ENCODE assay signal across 1 cellular context in the genomic region with DNA sequence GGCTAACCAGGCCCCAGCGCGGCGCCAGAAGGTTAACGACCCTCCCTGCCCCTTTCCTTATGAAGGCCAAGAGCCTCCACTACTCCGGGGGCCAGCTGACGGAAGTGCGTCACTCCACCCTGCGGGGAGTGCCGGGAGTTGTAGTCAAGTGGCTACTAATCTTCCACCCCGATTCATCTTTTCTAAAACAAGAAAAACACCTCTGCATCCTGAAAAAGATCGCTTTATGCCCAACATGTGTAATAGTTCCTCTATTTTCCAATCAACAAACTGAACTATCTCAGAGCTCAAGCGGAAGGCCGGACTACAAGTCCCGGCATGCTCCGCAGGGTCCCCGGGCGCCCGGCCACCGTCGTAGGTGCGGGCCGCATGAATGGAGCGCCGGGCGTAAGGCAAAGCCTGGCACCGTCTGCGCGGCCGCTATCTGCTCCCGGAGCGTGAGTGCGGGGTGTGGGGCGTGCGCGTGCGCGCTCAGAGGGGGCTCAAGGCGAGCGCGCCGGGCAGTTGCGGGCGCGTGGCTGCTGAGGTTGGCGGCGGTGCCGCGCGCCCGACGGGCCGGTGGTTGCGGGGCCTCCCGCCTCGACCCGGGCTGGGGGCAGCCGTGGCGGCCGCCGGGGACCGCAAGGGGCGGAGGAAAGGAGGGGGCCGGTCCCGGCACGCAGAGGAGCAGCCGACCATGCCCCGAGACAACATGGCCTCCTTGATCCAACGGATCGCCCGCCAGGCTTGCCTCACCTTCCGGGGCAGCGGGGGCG.
TF ChIP-seq lines count a peak whose summit lies in the region.

A gene (plus strand): TSS at position 337 of the 755 bp plus-strand sequence. CDS start 340 bp downstream, at position 677.

TF ChIP-seq in HepG2, 621 proteins besides CTCF, POLR2A, EP300 and RAD21 (continued from another document and continues in another):
- TF ChIP-seq, protein P1, sequence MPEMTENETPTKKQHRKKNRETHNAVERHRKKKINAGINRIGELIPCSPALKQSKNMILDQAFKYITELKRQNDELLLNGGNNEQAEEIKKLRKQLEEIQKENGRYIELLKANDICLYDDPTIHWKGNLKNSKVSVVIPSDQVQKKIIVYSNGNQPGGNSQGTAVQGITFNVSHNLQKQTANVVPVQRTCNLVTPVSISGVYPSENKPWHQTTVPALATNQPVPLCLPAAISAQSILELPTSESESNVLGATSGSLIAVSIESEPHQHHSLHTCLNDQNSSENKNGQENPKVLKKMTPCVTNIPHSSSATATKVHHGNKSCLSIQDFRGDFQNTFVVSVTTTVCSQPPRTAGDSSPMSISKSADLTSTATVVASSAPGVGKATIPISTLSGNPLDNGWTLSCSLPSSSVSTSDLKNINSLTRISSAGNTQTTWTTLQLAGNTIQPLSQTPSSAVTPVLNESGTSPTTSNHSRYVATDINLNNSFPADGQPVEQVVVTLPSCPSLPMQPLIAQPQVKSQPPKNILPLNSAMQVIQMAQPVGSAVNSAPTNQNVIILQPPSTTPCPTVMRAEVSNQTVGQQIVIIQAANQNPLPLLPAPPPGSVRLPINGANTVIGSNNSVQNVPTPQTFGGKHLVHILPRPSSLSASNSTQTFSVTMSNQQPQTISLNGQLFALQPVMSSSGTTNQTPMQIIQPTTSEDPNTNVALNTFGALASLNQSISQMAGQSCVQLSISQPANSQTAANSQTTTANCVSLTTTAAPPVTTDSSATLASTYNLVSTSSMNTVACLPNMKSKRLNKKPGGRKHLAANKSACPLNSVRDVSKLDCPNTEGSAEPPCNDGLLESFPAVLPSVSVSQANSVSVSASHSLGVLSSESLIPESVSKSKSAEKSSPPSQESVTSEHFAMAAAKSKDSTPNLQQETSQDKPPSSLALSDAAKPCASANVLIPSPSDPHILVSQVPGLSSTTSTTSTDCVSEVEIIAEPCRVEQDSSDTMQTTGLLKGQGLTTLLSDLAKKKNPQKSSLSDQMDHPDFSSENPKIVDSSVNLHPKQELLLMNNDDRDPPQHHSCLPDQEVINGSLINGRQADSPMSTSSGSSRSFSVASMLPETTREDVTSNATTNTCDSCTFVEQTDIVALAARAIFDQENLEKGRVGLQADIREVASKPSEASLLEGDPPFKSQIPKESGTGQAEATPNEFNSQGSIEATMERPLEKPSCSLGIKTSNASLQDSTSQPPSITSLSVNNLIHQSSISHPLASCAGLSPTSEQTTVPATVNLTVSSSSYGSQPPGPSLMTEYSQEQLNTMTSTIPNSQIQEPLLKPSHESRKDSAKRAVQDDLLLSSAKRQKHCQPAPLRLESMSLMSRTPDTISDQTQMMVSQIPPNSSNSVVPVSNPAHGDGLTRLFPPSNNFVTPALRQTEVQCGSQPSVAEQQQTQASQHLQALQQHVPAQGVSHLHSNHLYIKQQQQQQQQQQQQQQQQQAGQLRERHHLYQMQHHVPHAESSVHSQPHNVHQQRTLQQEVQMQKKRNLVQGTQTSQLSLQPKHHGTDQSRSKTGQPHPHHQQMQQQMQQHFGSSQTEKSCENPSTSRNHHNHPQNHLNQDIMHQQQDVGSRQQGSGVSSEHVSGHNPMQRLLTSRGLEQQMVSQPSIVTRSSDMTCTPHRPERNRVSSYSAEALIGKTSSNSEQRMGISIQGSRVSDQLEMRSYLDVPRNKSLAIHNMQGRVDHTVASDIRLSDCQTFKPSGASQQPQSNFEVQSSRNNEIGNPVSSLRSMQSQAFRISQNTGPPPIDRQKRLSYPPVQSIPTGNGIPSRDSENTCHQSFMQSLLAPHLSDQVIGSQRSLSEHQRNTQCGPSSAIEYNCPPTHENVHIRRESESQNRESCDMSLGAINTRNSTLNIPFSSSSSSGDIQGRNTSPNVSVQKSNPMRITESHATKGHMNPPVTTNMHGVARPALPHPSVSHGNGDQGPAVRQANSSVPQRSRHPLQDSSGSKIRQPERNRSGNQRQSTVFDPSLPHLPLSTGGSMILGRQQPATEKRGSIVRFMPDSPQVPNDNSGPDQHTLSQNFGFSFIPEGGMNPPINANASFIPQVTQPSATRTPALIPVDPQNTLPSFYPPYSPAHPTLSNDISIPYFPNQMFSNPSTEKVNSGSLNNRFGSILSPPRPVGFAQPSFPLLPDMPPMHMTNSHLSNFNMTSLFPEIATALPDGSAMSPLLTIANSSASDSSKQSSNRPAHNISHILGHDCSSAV (CRISPR knock-in tag; IDR thresholded peaks at IDR 0.05; ENCODE audit: borderline replicate concordance), result 0 out of 2 replicates have a peak, but pooled peaks have one; percentile 40
- TF ChIP-seq, protein P2, sequence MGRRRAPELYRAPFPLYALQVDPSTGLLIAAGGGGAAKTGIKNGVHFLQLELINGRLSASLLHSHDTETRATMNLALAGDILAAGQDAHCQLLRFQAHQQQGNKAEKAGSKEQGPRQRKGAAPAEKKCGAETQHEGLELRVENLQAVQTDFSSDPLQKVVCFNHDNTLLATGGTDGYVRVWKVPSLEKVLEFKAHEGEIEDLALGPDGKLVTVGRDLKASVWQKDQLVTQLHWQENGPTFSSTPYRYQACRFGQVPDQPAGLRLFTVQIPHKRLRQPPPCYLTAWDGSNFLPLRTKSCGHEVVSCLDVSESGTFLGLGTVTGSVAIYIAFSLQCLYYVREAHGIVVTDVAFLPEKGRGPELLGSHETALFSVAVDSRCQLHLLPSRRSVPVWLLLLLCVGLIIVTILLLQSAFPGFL (CRISPR knock-in tag; IDR thresholded peaks at IDR 0.05), result no peak
- no peak for TF ChIP-seq SMYD3 (CRISPR knock-in tag; IDR thresholded peaks at IDR 0.05)
- no peak for TF ChIP-seq MEIS1 (CRISPR knock-in tag; IDR thresholded peaks at IDR 0.05; ENCODE audit: borderline replicate concordance)
- TF ChIP-seq, protein P3, sequence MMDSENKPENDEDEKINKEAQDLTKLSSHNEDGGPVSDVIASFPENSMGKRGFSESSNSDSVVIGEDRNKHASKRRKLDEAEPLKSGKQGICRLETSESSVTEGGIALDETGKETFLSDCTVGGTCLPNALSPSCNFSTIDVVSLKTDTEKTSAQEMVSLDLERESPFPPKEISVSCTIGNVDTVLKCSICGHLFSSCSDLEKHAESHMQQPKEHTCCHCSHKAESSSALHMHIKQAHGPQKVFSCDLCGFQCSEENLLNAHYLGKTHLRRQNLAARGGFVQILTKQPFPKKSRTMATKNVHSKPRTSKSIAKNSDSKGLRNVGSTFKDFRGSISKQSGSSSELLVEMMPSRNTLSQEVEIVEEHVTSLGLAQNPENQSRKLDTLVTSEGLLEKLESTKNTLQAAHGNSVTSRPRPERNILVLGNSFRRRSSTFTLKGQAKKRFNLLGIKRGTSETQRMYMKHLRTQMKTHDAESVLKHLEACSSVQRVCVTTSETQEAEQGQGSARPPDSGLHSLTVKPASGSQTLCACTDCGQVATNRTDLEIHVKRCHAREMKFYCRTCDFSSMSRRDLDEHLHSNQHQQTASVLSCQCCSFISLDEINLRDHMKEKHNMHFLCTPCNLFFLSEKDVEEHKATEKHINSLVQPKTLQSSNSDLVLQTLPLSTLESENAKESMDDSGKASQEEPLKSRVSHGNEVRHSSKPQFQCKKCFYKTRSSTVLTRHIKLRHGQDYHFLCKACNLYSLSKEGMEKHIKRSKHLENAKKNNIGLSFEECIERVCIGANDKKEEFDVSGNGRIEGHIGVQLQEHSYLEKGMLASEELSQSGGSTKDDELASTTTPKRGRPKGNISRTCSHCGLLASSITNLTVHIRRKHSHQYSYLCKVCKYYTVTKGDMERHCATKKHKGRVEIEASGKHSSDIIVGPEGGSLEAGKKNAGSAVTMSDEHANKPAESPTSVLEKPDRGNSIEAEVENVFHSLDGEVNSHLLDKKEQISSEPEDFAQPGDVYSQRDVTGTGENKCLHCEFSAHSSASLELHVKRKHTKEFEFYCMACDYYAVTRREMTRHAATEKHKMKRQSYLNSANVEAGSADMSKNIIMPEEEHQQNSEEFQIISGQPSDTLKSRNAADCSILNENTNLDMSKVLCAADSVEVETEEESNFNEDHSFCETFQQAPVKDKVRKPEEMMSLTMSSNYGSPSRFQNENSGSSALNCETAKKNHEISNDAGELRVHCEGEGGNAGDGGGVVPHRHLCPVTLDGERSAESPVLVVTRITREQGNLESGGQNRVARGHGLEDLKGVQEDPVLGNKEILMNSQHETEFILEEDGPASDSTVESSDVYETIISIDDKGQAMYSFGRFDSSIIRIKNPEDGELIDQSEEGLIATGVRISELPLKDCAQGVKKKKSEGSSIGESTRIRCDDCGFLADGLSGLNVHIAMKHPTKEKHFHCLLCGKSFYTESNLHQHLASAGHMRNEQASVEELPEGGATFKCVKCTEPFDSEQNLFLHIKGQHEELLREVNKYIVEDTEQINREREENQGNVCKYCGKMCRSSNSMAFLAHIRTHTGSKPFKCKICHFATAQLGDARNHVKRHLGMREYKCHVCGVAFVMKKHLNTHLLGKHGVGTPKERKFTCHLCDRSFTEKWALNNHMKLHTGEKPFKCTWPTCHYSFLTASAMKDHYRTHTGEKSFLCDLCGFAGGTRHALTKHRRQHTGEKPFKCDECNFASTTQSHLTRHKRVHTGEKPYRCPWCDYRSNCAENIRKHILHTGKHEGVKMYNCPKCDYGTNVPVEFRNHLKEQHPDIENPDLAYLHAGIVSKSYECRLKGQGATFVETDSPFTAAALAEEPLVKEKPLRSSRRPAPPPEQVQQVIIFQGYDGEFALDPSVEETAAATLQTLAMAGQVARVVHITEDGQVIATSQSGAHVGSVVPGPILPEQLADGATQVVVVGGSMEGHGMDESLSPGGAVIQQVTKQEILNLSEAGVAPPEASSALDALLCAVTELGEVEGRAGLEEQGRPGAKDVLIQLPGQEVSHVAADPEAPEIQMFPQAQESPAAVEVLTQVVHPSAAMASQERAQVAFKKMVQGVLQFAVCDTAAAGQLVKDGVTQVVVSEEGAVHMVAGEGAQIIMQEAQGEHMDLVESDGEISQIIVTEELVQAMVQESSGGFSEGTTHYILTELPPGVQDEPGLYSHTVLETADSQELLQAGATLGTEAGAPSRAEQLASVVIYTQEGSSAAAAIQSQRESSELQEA (CRISPR knock-in tag; IDR thresholded peaks at IDR 0.05; ENCODE audit: not compliant biosample characterization), result peak; percentile 14
- TF ChIP-seq CCDC6 (CRISPR knock-in tag; IDR thresholded peaks at IDR 0.05), result peak; percentile 25; the same call in 1 of the 2 replicates
- no peak for TF ChIP-seq ZNF616 (CRISPR knock-in tag; IDR thresholded peaks at IDR 0.05; ENCODE audit: low read depth)
- TF ChIP-seq, protein P4, sequence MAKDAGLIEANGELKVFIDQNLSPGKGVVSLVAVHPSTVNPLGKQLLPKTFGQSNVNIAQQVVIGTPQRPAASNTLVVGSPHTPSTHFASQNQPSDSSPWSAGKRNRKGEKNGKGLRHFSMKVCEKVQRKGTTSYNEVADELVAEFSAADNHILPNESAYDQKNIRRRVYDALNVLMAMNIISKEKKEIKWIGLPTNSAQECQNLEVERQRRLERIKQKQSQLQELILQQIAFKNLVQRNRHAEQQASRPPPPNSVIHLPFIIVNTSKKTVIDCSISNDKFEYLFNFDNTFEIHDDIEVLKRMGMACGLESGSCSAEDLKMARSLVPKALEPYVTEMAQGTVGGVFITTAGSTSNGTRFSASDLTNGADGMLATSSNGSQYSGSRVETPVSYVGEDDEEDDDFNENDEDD (CRISPR knock-in tag; IDR thresholded peaks at IDR 0.05; ENCODE audit: borderline replicate concordance), result peak; percentile 53; the same call in 1 of the 2 replicates
- TF ChIP-seq FOXK1 (CRISPR knock-in tag; IDR thresholded peaks at IDR 0.05; ENCODE audit: borderline replicate concordance, low read depth), result peak; percentile 49; the same call in 1 of the 2 replicates
- TF ChIP-seq, protein P5, sequence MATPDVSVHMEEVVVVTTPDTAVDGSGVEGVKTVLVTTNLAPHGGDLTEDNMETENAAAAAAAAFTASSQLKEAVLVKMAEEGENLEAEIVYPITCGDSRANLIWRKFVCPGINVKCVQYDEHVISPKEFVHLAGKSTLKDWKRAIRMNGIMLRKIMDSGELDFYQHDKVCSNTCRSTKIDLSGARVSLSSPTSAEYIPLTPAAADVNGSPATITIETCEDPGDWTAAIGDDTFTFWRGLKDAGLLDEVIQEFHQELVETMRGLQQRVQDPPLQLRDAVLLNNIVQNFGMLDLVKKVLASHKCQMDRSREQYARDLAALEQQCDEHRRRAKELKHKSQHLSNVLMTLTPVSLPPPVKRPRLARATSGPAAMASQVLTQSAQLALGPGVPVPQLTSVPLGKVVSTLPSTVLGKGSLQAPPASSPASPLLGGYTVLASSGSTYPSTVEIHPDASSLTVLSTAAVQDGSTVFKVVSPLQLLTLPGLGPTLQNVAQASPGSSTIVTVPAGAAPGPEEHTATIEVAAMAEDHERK (CRISPR knock-in tag; IDR thresholded peaks at IDR 0.05; ENCODE audit: low read depth), result peak; percentile 72; the same call in 1 of the 2 replicates
- no peak for TF ChIP-seq JDP2 (CRISPR knock-in tag; IDR thresholded peaks at IDR 0.05; ENCODE audit: borderline replicate concordance)
- TF ChIP-seq, protein P6, sequence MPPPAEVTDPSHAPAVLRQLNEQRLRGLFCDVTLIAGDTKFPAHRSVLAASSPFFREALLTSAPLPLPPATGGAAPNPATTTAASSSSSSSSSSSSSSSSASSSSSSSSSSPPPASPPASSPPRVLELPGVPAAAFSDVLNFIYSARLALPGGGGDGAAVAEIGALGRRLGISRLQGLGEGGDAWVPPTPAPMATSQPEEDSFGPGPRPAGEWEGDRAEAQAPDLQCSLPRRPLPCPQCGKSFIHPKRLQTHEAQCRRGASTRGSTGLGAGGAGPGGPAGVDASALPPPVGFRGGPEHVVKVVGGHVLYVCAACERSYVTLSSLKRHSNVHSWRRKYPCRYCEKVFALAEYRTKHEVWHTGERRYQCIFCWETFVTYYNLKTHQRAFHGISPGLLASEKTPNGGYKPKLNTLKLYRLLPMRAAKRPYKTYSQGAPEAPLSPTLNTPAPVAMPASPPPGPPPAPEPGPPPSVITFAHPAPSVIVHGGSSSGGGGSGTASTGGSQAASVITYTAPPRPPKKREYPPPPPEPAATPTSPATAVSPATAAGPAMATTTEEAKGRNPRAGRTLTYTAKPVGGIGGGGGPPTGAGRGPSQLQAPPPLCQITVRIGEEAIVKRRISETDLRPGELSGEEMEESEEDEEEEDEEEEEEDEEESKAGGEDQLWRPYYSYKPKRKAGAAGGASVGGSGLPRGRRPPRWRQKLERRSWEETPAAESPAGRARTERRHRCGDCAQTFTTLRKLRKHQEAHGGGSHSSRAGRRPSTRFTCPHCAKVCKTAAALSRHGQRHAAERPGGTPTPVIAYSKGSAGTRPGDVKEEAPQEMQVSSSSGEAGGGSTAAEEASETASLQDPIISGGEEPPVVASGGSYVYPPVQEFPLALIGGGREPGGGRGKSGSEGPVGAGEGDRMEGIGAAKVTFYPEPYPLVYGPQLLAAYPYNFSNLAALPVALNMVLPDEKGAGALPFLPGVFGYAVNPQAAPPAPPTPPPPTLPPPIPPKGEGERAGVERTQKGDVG (CRISPR knock-in tag; IDR thresholded peaks at IDR 0.05; ENCODE audit: borderline replicate concordance), result no peak
- no peak for TF ChIP-seq ZMYM2 (CRISPR knock-in tag; IDR thresholded peaks at IDR 0.05)
- no peak; the same call in 1 of the 2 replicates for TF ChIP-seq ZNF354B (CRISPR knock-in tag; IDR thresholded peaks at IDR 0.05)
- TF ChIP-seq XRCC5 (optimal IDR thresholded peaks at IDR 0.05; ENCODE audit: low read length), result peak; percentile 34
- TF ChIP-seq, protein P7, sequence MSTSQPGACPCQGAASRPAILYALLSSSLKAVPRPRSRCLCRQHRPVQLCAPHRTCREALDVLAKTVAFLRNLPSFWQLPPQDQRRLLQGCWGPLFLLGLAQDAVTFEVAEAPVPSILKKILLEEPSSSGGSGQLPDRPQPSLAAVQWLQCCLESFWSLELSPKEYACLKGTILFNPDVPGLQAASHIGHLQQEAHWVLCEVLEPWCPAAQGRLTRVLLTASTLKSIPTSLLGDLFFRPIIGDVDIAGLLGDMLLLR (CRISPR knock-in tag; IDR thresholded peaks at IDR 0.05), result no peak
- no peak; the same call in 1 of the 2 replicates for TF ChIP-seq MEF2D (CRISPR knock-in tag; IDR thresholded peaks at IDR 0.05)
